ENCODE assay signal across 16 cellular contexts in the genomic region with DNA sequence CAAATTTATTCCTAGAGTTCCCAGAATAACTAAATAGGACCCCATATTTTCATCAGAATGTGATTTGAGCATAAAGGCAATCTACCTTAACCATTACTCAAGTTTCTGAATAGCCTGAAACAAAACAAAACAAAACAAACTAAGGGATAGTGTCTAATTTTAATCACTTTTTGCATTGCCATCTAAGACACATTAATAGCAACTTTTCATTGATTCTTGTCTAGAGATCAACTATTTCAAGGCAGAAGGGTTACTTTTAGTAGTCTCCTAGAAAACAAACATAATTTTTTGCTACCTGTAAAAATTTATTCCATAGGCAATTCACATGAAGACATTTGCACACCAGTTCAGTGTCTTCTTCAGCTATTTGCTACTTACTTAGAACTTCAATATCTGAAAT.
"Had no signal": no experiment of that assay in that cellular context is flagged by ENCODE, and none has a peak within 500 bp of the region (broad histone marks: within the 10 kb centered on the region; RNA-seq: fewer than 3 reads in every experiment).

No MANE protein-coding gene starts in this region.

- H3K36me3 ChIP-seq: adrenal gland had no signal

- H3K9me3 ChIP-seq: adrenal gland had no signal

- H3K4me3 ChIP-seq: adrenal gland, PC-9 had no signal

- H3K27ac Mint-ChIP-seq: activated CD4-positive, alpha-beta memory T cell treated with anti-CD3 and anti-CD28 coated beads for 36 hours; activated CD4-positive, alpha-beta T cell treated with anti-CD3 and anti-CD28 coated beads, Interleukin-2, amount 10 ng/mL, durations not matched to agents 7 days and 5 days; activated naive CD4-positive, alpha-beta T cell treated with anti-CD3 and anti-CD28 coated beads, Interleukin-2, amount 10 ng/mL, durations not matched to agents 7 days and 5 days; activated naive CD8-positive, alpha-beta T cell treated with anti-CD3 and anti-CD28 coated beads for 36 hours; activated T-helper 2 cell treated with anti-CD3 and anti-CD28 coated beads, Interferon-gamma antibody, Interleukin-2, Interleukin-4, amounts not matched to agents 10 μg/mL and 5 μg/mL and 100 μg/mL, durations not matched to agents 14 hours and 24 hours and 36 hours; T-cell had no signal

- H2AFZ ChIP-seq: PC-9 had no signal

- H3K9me3 Mint-ChIP-seq: activated CD4-positive, alpha-beta memory T cell treated with anti-CD3 and anti-CD28 coated beads for 36 hours; activated CD4-positive, alpha-beta T cell treated with anti-CD3 and anti-CD28 coated beads, Interleukin-2, amount 10 ng/mL, durations not matched to agents 7 days and 5 days; activated naive CD4-positive, alpha-beta T cell treated with anti-CD3 and anti-CD28 coated beads, Interleukin-2, amount 10 ng/mL, durations not matched to agents 7 days and 5 days; activated naive CD8-positive, alpha-beta T cell treated with anti-CD3 and anti-CD28 coated beads for 36 hours; activated T-helper 2 cell treated with anti-CD3 and anti-CD28 coated beads, Interferon-gamma antibody, Interleukin-2, Interleukin-4, amounts not matched to agents 10 μg/mL and 5 μg/mL and 100 μg/mL, durations not matched to agents 14 hours and 24 hours and 36 hours; T-cell had no signal

- H3K4me2 ChIP-seq: PC-9 had no signal

- DNase-seq: activated CD4-positive, alpha-beta memory T cell treated with anti-CD3 and anti-CD28 coated beads for 36 hours; activated CD4-positive, CD25-positive, alpha-beta regulatory T cell; activated CD8-positive, alpha-beta memory T cell treated with anti-CD3 and anti-CD28 coated beads for 24 hours; activated gamma-delta T cell treated with Interleukin-2 at 50 U/mL for 16 hours; activated naive CD4-positive, alpha-beta T cell treated with anti-CD3 and anti-CD28 coated beads, Interleukin-2, amount 10 ng/mL, durations not matched to agents 7 days and 5 days; activated naive CD8-positive, alpha-beta T cell treated with anti-CD3 and anti-CD28 coated beads for 36 hours; activated T-cell treated with anti-CD3 and anti-CD28 coated beads, Interleukin-2, amount 50 U/mL, for 48 hours; adrenal gland; cerebellar nuclear complex; SIG-M5; T-cell; T1000 had no signal

- H3K27me3 Mint-ChIP-seq: activated CD4-positive, alpha-beta memory T cell treated with anti-CD3 and anti-CD28 coated beads for 36 hours; activated CD4-positive, alpha-beta T cell treated with anti-CD3 and anti-CD28 coated beads, Interleukin-2, amount 10 ng/mL, durations not matched to agents 7 days and 5 days; activated naive CD4-positive, alpha-beta T cell treated with anti-CD3 and anti-CD28 coated beads, Interleukin-2, amount 10 ng/mL, durations not matched to agents 7 days and 5 days; activated naive CD8-positive, alpha-beta T cell treated with anti-CD3 and anti-CD28 coated beads for 36 hours; T-cell had no signal

- H3K4me3 Mint-ChIP-seq: activated CD4-positive, alpha-beta memory T cell treated with anti-CD3 and anti-CD28 coated beads for 36 hours; activated CD4-positive, alpha-beta T cell treated with anti-CD3 and anti-CD28 coated beads, Interleukin-2, amount 10 ng/mL, durations not matched to agents 7 days and 5 days; activated naive CD4-positive, alpha-beta T cell treated with anti-CD3 and anti-CD28 coated beads, Interleukin-2, amount 10 ng/mL, durations not matched to agents 7 days and 5 days; activated naive CD8-positive, alpha-beta T cell treated with anti-CD3 and anti-CD28 coated beads for 36 hours; T-cell had no signal

- H3K27ac ChIP-seq: adrenal gland, PC-9, VCaP had no signal

- H3K4me1 ChIP-seq: adrenal gland had no signal
